Comparison of ENCODE assay signal across 13 cellular contexts in the genomic region with DNA sequence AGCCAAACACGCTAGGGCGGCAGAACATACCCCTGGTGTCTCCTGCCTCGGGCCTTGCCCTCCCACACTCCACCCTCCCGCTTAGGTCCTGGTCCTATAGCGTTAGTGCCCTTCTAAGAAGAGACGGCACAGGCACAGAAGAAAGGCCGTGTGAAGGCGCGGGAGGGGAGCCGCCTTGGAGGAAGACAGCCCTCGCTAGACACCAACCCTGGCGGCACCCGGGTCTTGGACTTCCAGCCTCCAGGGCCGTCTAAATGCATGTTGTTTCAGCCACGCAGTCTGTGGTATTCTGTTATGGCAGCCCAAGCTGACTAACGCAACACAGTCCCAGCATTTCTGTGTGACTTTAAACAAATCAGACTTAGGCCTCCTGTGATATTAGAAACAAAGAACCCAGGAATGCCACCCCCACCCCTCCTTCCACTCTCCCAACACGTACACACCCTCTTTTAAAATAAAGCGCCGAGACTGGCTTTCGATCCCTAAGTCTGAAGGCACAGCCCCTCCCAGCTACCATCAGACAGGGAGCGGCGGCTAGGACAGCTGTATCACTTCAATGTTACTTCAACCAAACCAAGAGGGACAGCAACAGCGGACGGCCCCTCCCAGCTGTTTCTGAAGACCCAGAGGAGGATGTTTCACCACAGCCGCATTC.
DNase-seq lines count a peak whose midpoint lies in the region; ATAC-seq and TF ChIP-seq lines count a peak whose summit lies in the region.
"Had no signal": no experiment of that assay in that cellular context is flagged by ENCODE, and none has a peak within 500 bp of the region (broad histone marks: within the 10 kb centered on the region; RNA-seq: fewer than 3 reads in every experiment).

No MANE protein-coding gene starts in this region.

- TF ChIP-seq CTCF in AG04450 (IDR thresholded peaks at IDR 0.05; ENCODE audit: low read depth, low read length) (no peak), brain (conservative IDR thresholded peaks at IDR 0.05) (no peak), osteocyte (IDR thresholded peaks at IDR 0.05) (no peak)

- H3K4me3 Mint-ChIP-seq in brain (peak overlapping the region in 1 of 5 experiments; percentile 42), osteocyte (ENCODE audit: unreplicated experiment) (no peak overlapping the region)
- H3K4me3 Mint-ChIP-seq: T-cell had no signal

- peaks cover 17% of the 10 kb centered on the region for H3K9me3 ChIP-seq in AG04450 (ENCODE audit: control insufficient read depth, insufficient read depth, low read length)

- peaks cover 0 to 6% (median 0%) of the 10 kb centered on the region in 5 experiments for H3K9me3 Mint-ChIP-seq in brain
- no peaks in the 10 kb centered on the region for H3K9me3 Mint-ChIP-seq in osteocyte (ENCODE audit: unreplicated experiment)
- H3K9me3 Mint-ChIP-seq: T-cell had no signal

- 0 out of 2 replicates have a peak overlapping the region, but pooled peaks have one; percentile 7 for H3K4me3 ChIP-seq in AG04450 (ENCODE audit: low read depth, low read length)

- H3K4me1 Mint-ChIP-seq in brain: peaks cover 86% of the 10 kb centered on the region
- peaks cover 54% of the 10 kb centered on the region for H3K4me1 Mint-ChIP-seq in osteocyte (ENCODE audit: unreplicated experiment)

- ATAC-seq in GM21423 (IDR thresholded peaks at IDR 0.05; ENCODE audit: unreplicated experiment): no peak
- ATAC-seq: T-cell had no signal

- no peaks in the 10 kb centered on the region for H3K27me3 ChIP-seq in AG04450 (ENCODE audit: control insufficient read depth, insufficient read depth, low read length)

- POLR2A ChIA-PET in AG04450 (lab: Yijun Ruan, JAX): interaction anchor here (0.7 to 2.0 kb wide), 10 partner anchors 10 to 148 kb away, joined by 3 to 20 read pairs (median 5); a partner anchor contains a TSS

- peaks cover 3% of the 10 kb centered on the region for H3K27me3 Mint-ChIP-seq in brain
- no peaks in the 10 kb centered on the region for H3K27me3 Mint-ChIP-seq in osteocyte (ENCODE audit: unreplicated experiment)

- H3K36me3 Mint-ChIP-seq in brain (peaks cover 91% of the 10 kb centered on the region), osteocyte (ENCODE audit: unreplicated experiment) (peaks cover 57% of the 10 kb centered on the region)

- DNase-seq in AG04450 (ENCODE audit: low read depth, low spot score) (peak; percentile 83), hepatic stellate cell (ENCODE audit: low spot score) (peak; percentile 56), osteocyte (ENCODE audit: extremely low spot score, unreplicated experiment) (no peak), NCI-H2196 (lab: John Stamatoyannopoulos, UW; ENCODE audit: unreplicated experiment) (no peak), NOMO-1 (lab: John Stamatoyannopoulos, UW; ENCODE audit: unreplicated experiment in 2 of 2) (no peak), COLO668 (lab: John Stamatoyannopoulos, UW; ENCODE audit: unreplicated experiment) (no peak)
- DNase-seq: amygdala; NCI-H1694; NK-92 treated with Interleukin-12 subunit alpha and Interleukin-12 subunit beta, amount 100 ng/mL, for 24 hours; retina; T-cell had no signal

- CTCF ChIA-PET in AG04450 (lab: Charles Lee): interaction anchor here (1.0 kb wide), 1 partner anchor 32 kb away, joined by 3 read pairs; no protein-coding TSS in a partner anchor

- H3K27ac Mint-ChIP-seq in brain: peak overlapping the region in 4 of 5 experiments; percentile 16 to 78 (median 60)
- H3K27ac Mint-ChIP-seq in osteocyte (ENCODE audit: unreplicated experiment): peak overlapping the region; percentile 70
- H3K27ac Mint-ChIP-seq: T-cell had no signal

- H3K27ac ChIP-seq in AG04450 (ENCODE audit: low read depth, low read length): peak overlapping the region; percentile 96

Comparison
In these comparisons a context has a peak if more than half of its experiments do, and no peak if none do; other contexts are left out.
1. DNase-seq: peak in AG04450 (single experiment) and hepatic stellate cell (single experiment); none in osteocyte (single experiment), NCI-H2196 (single experiment), NOMO-1 (0 of 2) and COLO668 (single experiment).